ENCODE assay signal across 8 cellular contexts in the genomic region with DNA sequence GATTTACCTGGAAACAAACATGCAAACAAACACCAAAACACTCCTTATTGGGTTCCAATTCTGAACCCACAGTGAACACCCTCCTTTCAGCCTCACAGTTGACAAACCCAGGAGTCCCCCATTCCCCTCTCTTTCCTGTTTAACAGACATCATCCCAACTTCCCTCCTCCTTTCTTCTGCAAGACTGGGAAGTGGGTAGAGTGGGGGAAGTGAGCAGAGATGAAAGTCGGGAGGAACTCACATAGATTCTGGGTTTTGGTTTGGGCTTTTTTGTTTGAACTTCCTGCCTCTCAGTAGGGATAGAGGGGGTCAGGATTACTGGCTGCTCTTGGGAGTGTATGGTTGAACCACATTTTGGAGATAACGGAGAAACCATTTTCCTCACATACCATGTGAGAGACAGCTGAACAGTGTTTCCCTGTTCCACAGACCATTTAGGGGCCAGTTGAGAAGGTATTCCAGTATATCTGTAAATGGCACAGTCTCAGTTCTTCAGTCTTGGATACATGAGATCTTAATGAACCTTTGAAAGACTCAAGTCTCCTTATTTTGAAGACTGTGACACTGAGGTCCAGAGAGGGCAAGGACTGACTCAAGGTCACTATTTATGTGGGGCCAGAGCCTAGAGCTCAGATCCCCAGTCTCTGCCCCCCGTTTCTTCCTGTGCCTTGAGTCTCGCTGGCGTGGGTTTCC. TPM values are rescaled to one million over a fixed set of nuclear protein-coding genes. Genes with fewer than 3 reads are reported as not detected.
DNase-seq lines count a peak whose midpoint lies in the region; ATAC-seq and TF ChIP-seq lines count a peak whose summit lies in the region.

No MANE protein-coding gene starts in this region.

- H3K4me1 Mint-ChIP-seq in CD8-positive, alpha-beta memory T cell: peaks cover 23 to 41% (median 30%) of the 10 kb centered on the region in 3 donors
- peaks cover 23% of the 10 kb centered on the region for H3K4me1 Mint-ChIP-seq in activated B cell treated with CpG ODN at 0.5 μM for 24 hours
- H3K4me1 Mint-ChIP-seq in natural killer cell: peaks cover 25 to 30% of the 10 kb centered on the region in 2 donors

- POLR2A ChIA-PET in CD8-positive, alpha-beta memory T cell (lab: Charles Lee): interaction anchor here (0.6 to 1.0 kb wide), 2 partner anchors 11 to 117 kb away, joined by 3 to 4 read pairs; no protein-coding TSS in a partner anchor
- POLR2A ChIA-PET in activated B cell treated with CpG ODN at 0.5 μM for 24 hours (lab: Charles Lee): interaction anchor here (0.6 to 1.5 kb wide), 8 partner anchors 9 to 150 kb away, joined by 3 to 8 read pairs (median 5); a partner anchor contains a TSS

- CTCF ChIA-PET in CD8-positive, alpha-beta memory T cell (lab: Charles Lee): interaction anchor here (0.6 to 3.4 kb wide), 38 partner anchors 9 to 161 kb away, joined by 3 to 21 read pairs (median 5); a partner anchor contains a TSS
- CTCF ChIA-PET in activated B cell treated with CpG ODN at 0.5 μM for 24 hours (lab: Charles Lee): interaction anchor here (0.8 to 3.0 kb wide), 22 partner anchors 10 to 154 kb away, joined by 3 to 22 read pairs (median 4); a partner anchor contains a TSS

- peaks cover 0 to 2% of the 10 kb centered on the region in 2 donors for H3K27me3 Mint-ChIP-seq in CD8-positive, alpha-beta memory T cell
- H3K27me3 Mint-ChIP-seq in activated B cell treated with CpG ODN at 0.5 μM for 24 hours: no peaks in the 10 kb centered on the region
- H3K27me3 Mint-ChIP-seq in natural killer cell (ENCODE audit: low read depth in 2 of 2): peaks cover 0 to 2% of the 10 kb centered on the region in 2 donors

- H3K27ac Mint-ChIP-seq in CD8-positive, alpha-beta memory T cell: peak overlapping the region in 7 of 8 donors; percentile 24 to 86 (median 62)
- H3K27ac Mint-ChIP-seq in activated B cell treated with CpG ODN at 0.5 μM for 24 hours: no peak overlapping the region
- H3K27ac Mint-ChIP-seq in natural killer cell: peak overlapping the region; percentile 62 to 66

- no peak overlapping the region for H3K27ac ChIP-seq in CD8-positive, alpha-beta memory T cell (ENCODE audit: low read depth, low read length)

- intact Hi-C loops in activated B cell treated with CpG ODN at 0.5 μM for 24 hours (cut with micrococcal nuclease): loop anchor here (1.0 to 5.0 kb wide), 9 partner anchors 11 to 361 kb away; a partner anchor contains a TSS
- intact Hi-C loops in natural killer cell (cut with micrococcal nuclease): loop anchor here (1.0 to 2.0 kb wide), 3 partner anchors 74 to 153 kb away; no protein-coding TSS in a partner anchor

- H3K36me3 Mint-ChIP-seq in CD8-positive, alpha-beta memory T cell: peaks cover 0 to 1% (median 0%) of the 10 kb centered on the region in 3 donors
- peaks cover 11% of the 10 kb centered on the region for H3K36me3 Mint-ChIP-seq in activated B cell treated with CpG ODN at 0.5 μM for 24 hours (ENCODE audit: low read depth)
- no peaks in the 10 kb centered on the region for H3K36me3 Mint-ChIP-seq in natural killer cell

- H3K9me3 Mint-ChIP-seq in CD8-positive, alpha-beta memory T cell: no peaks in the 10 kb centered on the region
- no peaks in the 10 kb centered on the region for H3K9me3 Mint-ChIP-seq in activated B cell treated with CpG ODN at 0.5 μM for 24 hours
- H3K9me3 Mint-ChIP-seq in natural killer cell: no peaks in the 10 kb centered on the region

- no peaks in the 10 kb centered on the region for H3K27me3 ChIP-seq in CD8-positive, alpha-beta memory T cell (ENCODE audit: insufficient read depth, low read length, poor library complexity, severe bottlenecking)

- ATAC-seq in HG02588 (IDR thresholded peaks at IDR 0.05; ENCODE audit: unreplicated experiment) (peak; percentile 4), activated B cell treated with CpG ODN at 0.5 μM for 24 hours (ENCODE audit: low read depth) (peak; percentile 20), natural killer cell (peak in 1 of 3 donors; percentile 10)

- DNase-seq in CD8-positive, alpha-beta memory T cell: no peak
- DNase-seq in activated B cell treated with CpG ODN at 0.5 μM for 24 hours (no peak), natural killer cell (peak; percentile 15), cerebellar nuclear complex (lab: John Stamatoyannopoulos, UW) (no peak), epidermal melanocyte (ENCODE audit: insufficient read length, low spot score) (no peak), NCI-H146 treated with DMSO at 0.1 percent for 48 hours (lab: John Stamatoyannopoulos, UW; ENCODE audit: unreplicated experiment) (no peak)
- DNase-seq in stimulated activated CD8-positive, alpha-beta memory T cell treated with anti-CD3 and anti-CD28 coated beads, Interleukin-4, amount 100 ng/mL, for 48 hours: no peak

- peak overlapping the region; percentile 56 for H3K4me3 ChIP-seq in CD8-positive, alpha-beta memory T cell (ENCODE audit: low read length)

- H3K9me3 ChIP-seq in CD8-positive, alpha-beta memory T cell (ENCODE audit: low read length): no peaks in the 10 kb centered on the region

- H3K4me1 ChIP-seq in CD8-positive, alpha-beta memory T cell (ENCODE audit: insufficient read depth, low read length): peaks cover 25% of the 10 kb centered on the region

- TF ChIP-seq CTCF in activated B cell treated with CpG ODN at 0.5 μM for 24 hours (IDR thresholded peaks at IDR 0.05) (no peak), natural killer cell (IDR thresholded peaks at IDR 0.05) (no peak)

- H3K36me3 ChIP-seq in CD8-positive, alpha-beta memory T cell (ENCODE audit: insufficient read depth, low read length): no peaks in the 10 kb centered on the region

- H3K4me3 Mint-ChIP-seq in CD8-positive, alpha-beta memory T cell: peak overlapping the region in 6 of 7 donors; percentile 34 to 77 (median 67)
- H3K4me3 Mint-ChIP-seq in activated B cell treated with CpG ODN at 0.5 μM for 24 hours: peak overlapping the region; percentile 55
- peak overlapping the region; percentile 86 for H3K4me3 Mint-ChIP-seq in natural killer cell

RNA-seq across cellular contexts. Expression of a gene that starts 3.9 kb away (rescaled TPM):
- total RNA-seq in CD8-positive, alpha-beta memory T cell: under 1 TPM; 0.15 to 0.16 TPM
- polyA plus RNA-seq in CD8-positive, alpha-beta memory T cell: not detected
- total RNA-seq in activated B cell treated with CpG ODN at 0.5 μM for 24 hours: not detected in 2 replicates
- total RNA-seq in natural killer cell: 1 to 10 TPM in 1 of 3 donors, under 1 TPM in 2; 0.45 to 4.9 (median 0.59) TPM

RNA-seq across cellular contexts. Expression of a gene that starts 16.4 kb away (rescaled TPM):
- under 1 TPM; 0.77 to 0.78 TPM for total RNA-seq in CD8-positive, alpha-beta memory T cell
- polyA plus RNA-seq in CD8-positive, alpha-beta memory T cell: not detected
- total RNA-seq in activated B cell treated with CpG ODN at 0.5 μM for 24 hours (4.6 and 5.0 TPM in 2 replicates), natural killer cell (1 to 10 TPM; 5.4 to 9.8 (median 8.9) TPM)

RNA-seq across cellular contexts. Expression of a gene that starts 43.2 kb away (rescaled TPM):
- total RNA-seq in CD8-positive, alpha-beta memory T cell: 100 to 1,000 TPM; 112 to 115 TPM
- 158 TPM for polyA plus RNA-seq in CD8-positive, alpha-beta memory T cell
- total RNA-seq in activated B cell treated with CpG ODN at 0.5 μM for 24 hours (120 and 124 TPM in 2 replicates), natural killer cell (10 to 100 TPM; 66.3 to 83.6 (median 79.7) TPM)

RNA-seq across cellular contexts. Expression of a gene that starts 50.9 kb away (rescaled TPM):
- 10 to 100 TPM; 23.2 to 25.7 TPM for total RNA-seq in CD8-positive, alpha-beta memory T cell
- polyA plus RNA-seq in CD8-positive, alpha-beta memory T cell: 50.6 TPM
- 1.0 and 1.3 TPM in 2 replicates for total RNA-seq in activated B cell treated with CpG ODN at 0.5 μM for 24 hours
- total RNA-seq in natural killer cell: 100 to 1,000 TPM; 177 to 232 (median 207) TPM
